8 cellular contexts compared by ENCODE assay signal in genomic region chr1:52403566-52404115, GRCh38. TPM values are rescaled to one million over a fixed set of nuclear protein-coding genes. Genes with fewer than 3 reads are reported as not detected.
DNase-seq lines count a peak whose midpoint lies in the region; ATAC-seq and TF ChIP-seq lines count a peak whose summit lies in the region.

No MANE protein-coding gene starts in this region.

- H2BK120ac ChIP-seq in neuronal stem cell (ENCODE audit: low read depth, low read length) = no peak overlapping the region

- peak overlapping the region; percentile 90 for H2AFZ ChIP-seq in neuronal stem cell (ENCODE audit: low read length)

- DNase-seq in AG20443 (ENCODE audit: low spot score) (peak; percentile 75), NCI-H460 (ENCODE audit: extremely low read depth, low read depth) (peak; percentile 47), esophagus squamous epithelium (lab: John Stamatoyannopoulos, UW) (no peak), neuronal stem cell (ENCODE audit: low spot score) (peak; percentile 26)
- peak; percentile 51 to 65 for DNase-seq in activated CD4-positive, alpha-beta T cell treated with anti-CD3 and anti-CD28 coated beads, Interleukin-2, amount 50 U/mL, for 48 hours

- intact Hi-C loops in esophagus squamous epithelium (cut with DNase I) = no loop called here

- peaks cover 10 to 36% (median 16%) of the 10 kb centered on the region in 3 donors for H3K4me1 ChIP-seq in esophagus squamous epithelium
- H3K4me1 ChIP-seq in neuronal stem cell (ENCODE audit: control insufficient read depth in 2 of 2, insufficient read depth in 1 of 2, low read depth in 1 of 2, low read length in 2 of 2) = peaks cover 1 to 8% of the 10 kb centered on the region in 2 donors
- peaks cover 2% of the 10 kb centered on the region for H3K4me1 ChIP-seq in urinary bladder (ENCODE audit: insufficient read depth)

- no peak overlapping the region for H4K91ac ChIP-seq in neuronal stem cell (ENCODE audit: low read depth, low read length, poor library complexity)

- ATAC-seq in GM18868 (IDR thresholded peaks at IDR 0.05; ENCODE audit: unreplicated experiment) = peak; percentile 55
- ATAC-seq in HG03095 (IDR thresholded peaks at IDR 0.05; ENCODE audit: unreplicated experiment) = peak; percentile 33

- 0% methylated on average over 10 to 16 of the region's 16 CpGs for WGBS in esophagus squamous epithelium, 2 donors
- WGBS in neuronal stem cell (ENCODE audit: extremely low coverage in 2 of 2, insufficient read length in 2 of 2, insufficient replicate concordance in 1 of 2), 2 donors = no CpG with 5 or more reads among the region's 16 CpGs
- under 1% methylated on average over 16 of the region's 16 CpGs for WGBS in urinary bladder

- H2BK5ac ChIP-seq in neuronal stem cell (ENCODE audit: low read length) = no peak overlapping the region

- no peaks in the 10 kb centered on the region for H3K27me3 ChIP-seq in esophagus squamous epithelium
- no peaks in the 10 kb centered on the region for H3K27me3 ChIP-seq in neuronal stem cell (ENCODE audit: control insufficient read depth in 3 of 3, insufficient read depth in 3 of 3, low read depth in 1 of 3, low read length in 3 of 3)

- peak overlapping the region; percentile 68 to 95 (median 82) for H3K4me3 ChIP-seq in esophagus squamous epithelium
- H3K4me3 ChIP-seq in neuronal stem cell (ENCODE audit: low read length in 2 of 2) = peak overlapping the region; percentile 83 to 87
- H3K4me3 ChIP-seq in urinary bladder (ENCODE audit: low read depth, low read length) = peak overlapping the region; percentile 66

- H4K8ac ChIP-seq in neuronal stem cell (ENCODE audit: low read depth, low read length) = no peak overlapping the region

- TF ChIP-seq POLR2A in esophagus squamous epithelium (IDR thresholded peaks at IDR 0.05) = no peak

- H3K9me3 ChIP-seq in esophagus squamous epithelium (no peaks in the 10 kb centered on the region), neuronal stem cell (replicated peaks in 1 of 2; ENCODE audit: control insufficient read depth in 2 of 2, insufficient read depth in 1 of 2, low read depth in 1 of 2, low read length in 2 of 2) (peaks cover 0 to 2% of the 10 kb centered on the region in 2 donors)

- H3K79me1 ChIP-seq in neuronal stem cell (ENCODE audit: low read depth, low read length) = peaks cover 2% of the 10 kb centered on the region

- H3K23ac ChIP-seq in neuronal stem cell (ENCODE audit: low read depth, low read length, poor library complexity) = peak overlapping the region; percentile 8

- H3K27ac ChIP-seq in esophagus squamous epithelium (peak overlapping the region; percentile 89 to 98 (median 94)), neuronal stem cell (replicated peaks; ENCODE audit: low read length) (peak overlapping the region; percentile 68), urinary bladder (ENCODE audit: low read depth) (no peak overlapping the region)

- no peak overlapping the region for H2BK15ac ChIP-seq in neuronal stem cell (ENCODE audit: low read length)

- H3K18ac ChIP-seq in neuronal stem cell (ENCODE audit: low read length) = peak overlapping the region; percentile 93

- no peak overlapping the region for H2AK5ac ChIP-seq in neuronal stem cell (ENCODE audit: low read depth, low read length)

- H3K4me2 ChIP-seq in neuronal stem cell (ENCODE audit: insufficient read depth, low read length, poor library complexity, severe bottlenecking) = peak overlapping the region; percentile 65

- TF ChIP-seq CTCF in esophagus squamous epithelium (IDR thresholded peaks at IDR 0.05) = no peak

- peak overlapping the region; percentile 81 for H3K9ac ChIP-seq in neuronal stem cell (ENCODE audit: low read depth, low read length, poor library complexity)

- H3K4ac ChIP-seq in neuronal stem cell (ENCODE audit: low read length) = no peak overlapping the region

- peak overlapping the region; percentile 22 for H3K14ac ChIP-seq in neuronal stem cell (ENCODE audit: low read length)

- H2BK12ac ChIP-seq in neuronal stem cell (ENCODE audit: low read length) = no peak overlapping the region

- H3K36me3 ChIP-seq in esophagus squamous epithelium = peaks cover 0 to 29% (median 7%) of the 10 kb centered on the region in 3 donors
- H3K36me3 ChIP-seq in neuronal stem cell (replicated peaks in 1 of 2; ENCODE audit: control insufficient read depth in 2 of 2, insufficient read depth in 2 of 2, low read length in 2 of 2) = peaks cover 25 to 70% of the 10 kb centered on the region in 2 donors
- H3K36me3 ChIP-seq in urinary bladder (ENCODE audit: insufficient read depth) = peaks cover 3% of the 10 kb centered on the region

RNA-seq across cellular contexts. Expression of gene ORC1, which starts 0.6 kb away (rescaled TPM):
- total RNA-seq in NCI-H460 (2014; rRNA removed; shearing (Covaris generic)) = 8.3 and 8.5 TPM in 2 replicates
- polyA plus RNA-seq in NCI-H460 (2014; cell fraction: nucleus; rRNA removed) = 18.9 and 26.5 TPM in 2 replicates
- 10 to 100 TPM in 1 of 4 donors, 1 to 10 TPM in 3; 1.7 to 10.3 (median 4.3) TPM for total RNA-seq in esophagus squamous epithelium
- polyA plus RNA-seq in neuronal stem cell (2013, experiment 1 of 2) = 22.5 TPM
- 22.8 TPM for polyA plus RNA-seq in neuronal stem cell (2013, experiment 2 of 2)
- 2.7 TPM for total RNA-seq in urinary bladder
- polyA plus RNA-seq in urinary bladder = 0.48 TPM

RNA-seq across cellular contexts. Expression of gene PRPF38A, which starts 0.8 kb away (rescaled TPM):
- 9.4 and 11.9 TPM in 2 replicates for total RNA-seq in NCI-H460 (2014; rRNA removed; shearing (Covaris generic))
- polyA plus RNA-seq in NCI-H460 (2014; cell fraction: nucleus; rRNA removed) = 13.4 and 17.2 TPM in 2 replicates
- total RNA-seq in esophagus squamous epithelium (10 to 100 TPM in 3 of 4 donors, 1 to 10 TPM in 1; 9.6 to 18.1 (median 14.6) TPM), urinary bladder (22.4 TPM)
- polyA plus RNA-seq in neuronal stem cell (2013, experiment 1 of 2) = 49.0 TPM
- polyA plus RNA-seq in neuronal stem cell (2013, experiment 2 of 2) = 48.1 TPM
- polyA plus RNA-seq in urinary bladder = 21.8 TPM

RNA-seq across cellular contexts. Expression of gene CC2D1B, which starts 37.6 kb away (rescaled TPM):
- 13.7 and 16.1 TPM in 2 replicates for total RNA-seq in NCI-H460 (2014; rRNA removed; shearing (Covaris generic))
- 35.8 and 50.9 TPM in 2 replicates for polyA plus RNA-seq in NCI-H460 (2014; cell fraction: nucleus; rRNA removed)
- 10 to 100 TPM; 16.9 to 21.2 (median 18.3) TPM for total RNA-seq in esophagus squamous epithelium
- 6.9 TPM for polyA plus RNA-seq in neuronal stem cell (2013, experiment 1 of 2)
- 7.4 TPM for polyA plus RNA-seq in neuronal stem cell (2013, experiment 2 of 2)
- total RNA-seq in urinary bladder = 8.8 TPM
- polyA plus RNA-seq in urinary bladder = 16.3 TPM
